1 cellular context compared by ENCODE assay signal in the genomic region with DNA sequence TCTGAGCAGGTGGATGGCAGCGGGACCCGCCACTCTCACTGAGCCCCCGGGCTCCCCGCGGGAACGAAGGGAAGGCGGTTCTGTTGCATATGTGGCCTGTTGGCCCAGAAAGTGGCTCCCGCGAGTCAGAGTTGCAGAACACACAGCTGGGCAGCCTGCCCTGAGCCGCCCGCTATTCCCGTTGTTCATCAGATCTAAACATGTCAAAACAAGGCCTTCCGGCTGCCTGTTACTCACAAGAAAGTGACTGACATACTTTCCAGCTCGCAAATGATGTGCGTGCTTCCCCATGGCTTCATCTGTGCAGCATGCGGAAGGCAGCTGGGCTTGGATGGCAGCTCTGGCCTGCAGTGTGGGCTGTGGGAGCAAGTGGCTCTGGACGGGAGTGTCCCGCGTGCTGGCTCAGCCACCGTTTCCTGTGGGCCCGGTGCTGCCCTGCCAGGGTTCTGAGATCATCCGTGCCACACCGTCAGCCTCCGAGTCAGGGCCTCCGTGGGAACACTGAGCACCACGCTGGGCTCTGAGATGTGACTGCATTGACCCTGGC.
TF ChIP-seq lines count a peak whose summit lies in the region.

No MANE protein-coding gene starts in this region.

TF ChIP-seq in IMR-90, 13 proteins besides CTCF, POLR2A, EP300 and RAD21 (continued from another document):
- TF ChIP-seq ELK1 (IDR thresholded peaks at IDR 0.05; ENCODE audit: borderline replicate concordance, low read depth, low read length): no peak
- TF ChIP-seq CEBPB (IDR thresholded peaks at IDR 0.05; ENCODE audit: low read depth, low read length): no peak
- no peak for TF ChIP-seq RFX5 (IDR thresholded peaks at IDR 0.05; ENCODE audit: low read depth, low read length)
- TF ChIP-seq CHD1 (IDR thresholded peaks at IDR 0.05; ENCODE audit: low read depth, low read length): no peak
- TF ChIP-seq BHLHE40 (IDR thresholded peaks at IDR 0.05; ENCODE audit: low read depth, low read length): no peak
- TF ChIP-seq MXI1 (IDR thresholded peaks at IDR 0.05; ENCODE audit: borderline replicate concordance, low read depth, low read length): no peak
- no peak for TF ChIP-seq MAZ (IDR thresholded peaks at IDR 0.05; ENCODE audit: borderline replicate concordance, low read depth, low read length)
- TF ChIP-seq NFE2L2 (IDR thresholded peaks at IDR 0.05; ENCODE audit: low read depth, low read length): no peak
- TF ChIP-seq RCOR1 (IDR thresholded peaks at IDR 0.05; ENCODE audit: insufficient replicate concordance, low read length): no peak
